2 cellular contexts compared by ENCODE assay signal in genomic region chr10:90289037-90289436, GRCh38.
TF ChIP-seq lines count a peak whose summit lies in the region.

No MANE protein-coding gene starts in this region.

TF ChIP-seq in H1, 55 proteins besides CTCF, POLR2A, EP300 and RAD21 (continued from another document):
- TF ChIP-seq SP2 (IDR thresholded peaks at IDR 0.05; ENCODE audit: low read length) (no peak), CBX5 (IDR thresholded peaks at IDR 0.05; ENCODE audit: low read depth, low read length) (no peak), SP1 (IDR thresholded peaks at IDR 0.05; ENCODE audit: low read depth, low read length) (no peak), SIN3A (conservative IDR thresholded peaks at IDR 0.05 in 1 of 2, IDR thresholded peaks at IDR 0.05 in 1 of 2; ENCODE audit: low read depth in 1 of 2, low read length in 2 of 2) (no peak), SP4 (IDR thresholded peaks at IDR 0.05; ENCODE audit: low read length) (no peak), SRF (IDR thresholded peaks at IDR 0.05; ENCODE audit: low read depth, low read length) (no peak), NRF1 (IDR thresholded peaks at IDR 0.05; ENCODE audit: low read depth, low read length) (no peak), RFX5 (IDR thresholded peaks at IDR 0.05; ENCODE audit: borderline replicate concordance, low read depth, low read length) (no peak), SIX5 (IDR thresholded peaks at IDR 0.05; ENCODE audit: low read depth, low read length) (no peak), JUND (IDR thresholded peaks at IDR 0.05; ENCODE audit: low read length) (no peak), CHD7 (IDR thresholded peaks at IDR 0.05; ENCODE audit: insufficient replicate concordance, low read length) (no peak), RNF2 (IDR thresholded peaks at IDR 0.05; ENCODE audit: borderline replicate concordance, low read depth, low read length, missing control alignments, poor library complexity, severe bottlenecking) (no peak)
TF ChIP-seq in H1: peak in this region for 0.

TF ChIP-seq in GM23338, 12 proteins besides CTCF, POLR2A, EP300 and RAD21 (continued from another document):
- no peak for TF ChIP-seq REST (IDR thresholded peaks at IDR 0.05; ENCODE audit: unreplicated experiment)
- TF ChIP-seq CREB1 (CRISPR knock-in tag; IDR thresholded peaks at IDR 0.05; ENCODE audit: low read depth): no peak
- no peak for TF ChIP-seq ETS1 (IDR thresholded peaks at IDR 0.05)
- TF ChIP-seq NANOG (IDR thresholded peaks at IDR 0.05; ENCODE audit: borderline replicate concordance): no peak
- TF ChIP-seq STAT1 (IDR thresholded peaks at IDR 0.05; ENCODE audit: unreplicated experiment): no peak
- no peak for TF ChIP-seq ZNF462 (CRISPR knock-in tag; IDR thresholded peaks at IDR 0.05)
